9 cellular contexts compared by ENCODE assay signal in the genomic region with DNA sequence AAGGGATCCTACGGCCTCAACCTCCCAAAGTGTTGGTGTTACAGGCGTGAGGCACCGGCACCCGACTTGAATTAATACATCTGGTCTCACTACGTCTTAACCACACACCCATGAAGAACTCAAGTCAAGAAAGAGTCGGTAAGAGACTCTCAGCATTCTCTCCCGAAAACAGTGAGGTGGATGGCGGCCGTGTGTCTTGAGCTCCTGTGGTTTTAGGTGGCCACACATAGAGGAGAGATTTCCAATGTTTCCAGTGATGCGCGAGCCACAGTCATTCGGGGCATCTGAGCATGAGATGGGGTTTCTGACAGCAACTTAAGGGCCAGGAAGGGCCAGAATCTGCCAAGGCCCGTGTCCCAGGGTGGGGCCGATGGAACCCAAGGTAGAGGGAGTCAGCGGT.
"Had no signal": no experiment of that assay in that cellular context is flagged by ENCODE, and none has a peak within 500 bp of the region (broad histone marks: within the 10 kb centered on the region; RNA-seq: fewer than 3 reads in every experiment).

No MANE protein-coding gene starts in this region.

- ATAC-seq: HCT116, HepG2 had no signal

- H3K27me3 Mint-ChIP-seq: IgD-negative memory B cell had no signal

- H3K27ac Mint-ChIP-seq: HFFc6, IgD-negative memory B cell had no signal

- H3K4me3 ChIP-seq: GM23248, HAP-1 had no signal

- H3K4me1 ChIP-seq: HAP-1 had no signal

- H3K36me3 Mint-ChIP-seq: IgD-negative memory B cell had no signal

- H3K36me3 ChIP-seq: HAP-1 had no signal

- H3K27ac ChIP-seq: GM23248, HL-60 had no signal

- H3K4me3 Mint-ChIP-seq: HFFc6 had no signal

- H3K9me3 ChIP-seq: HAP-1 had no signal

- H3K9ac ChIP-seq: GM23248 had no signal

- DNase-seq: GM23248, GOT3, H7, HFFc6 had no signal
